Comparison of ENCODE assay signal across 3 cellular contexts in the genomic region with DNA sequence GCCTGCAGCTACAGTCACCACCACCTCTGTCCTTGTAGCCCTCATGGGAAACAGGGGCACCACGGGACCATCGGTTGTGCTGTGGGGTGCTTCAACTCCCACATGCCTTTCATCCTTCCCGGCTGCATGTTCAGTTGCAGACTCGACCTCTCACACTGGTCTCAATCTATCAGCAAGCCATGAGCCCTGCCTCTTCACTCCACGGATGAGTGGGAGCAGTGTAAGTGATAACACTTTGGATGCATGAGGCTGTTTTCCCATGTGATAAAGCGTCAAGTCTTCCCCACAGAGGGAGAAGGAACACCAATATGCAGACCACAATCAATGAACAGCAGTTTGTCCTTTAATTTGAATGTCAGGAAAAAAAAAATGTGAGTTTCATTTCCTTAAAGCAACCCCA.
TF ChIP-seq lines count a peak whose summit lies in the region.

No MANE protein-coding gene starts in this region.

TF ChIP-seq in liver, 16 proteins besides CTCF, POLR2A, EP300 and RAD21:
- no peak for TF ChIP-seq SP1 (IDR thresholded peaks at IDR 0.05)
- no peak for TF ChIP-seq YY1 (IDR thresholded peaks at IDR 0.05)
- TF ChIP-seq HNF4G (IDR thresholded peaks at IDR 0.05), result no peak
- TF ChIP-seq JUND (IDR thresholded peaks at IDR 0.05), result no peak
- no peak for TF ChIP-seq RXRA (IDR thresholded peaks at IDR 0.05)
- TF ChIP-seq GABPA (IDR thresholded peaks at IDR 0.05 in 1 of 2, conservative IDR thresholded peaks at IDR 0.05 in 1 of 2), result no peak
- TF ChIP-seq TAF1 (conservative IDR thresholded peaks at IDR 0.05), result no peak
- no peak for TF ChIP-seq FOXA1 (IDR thresholded peaks at IDR 0.05)
- TF ChIP-seq, protein P1, sequence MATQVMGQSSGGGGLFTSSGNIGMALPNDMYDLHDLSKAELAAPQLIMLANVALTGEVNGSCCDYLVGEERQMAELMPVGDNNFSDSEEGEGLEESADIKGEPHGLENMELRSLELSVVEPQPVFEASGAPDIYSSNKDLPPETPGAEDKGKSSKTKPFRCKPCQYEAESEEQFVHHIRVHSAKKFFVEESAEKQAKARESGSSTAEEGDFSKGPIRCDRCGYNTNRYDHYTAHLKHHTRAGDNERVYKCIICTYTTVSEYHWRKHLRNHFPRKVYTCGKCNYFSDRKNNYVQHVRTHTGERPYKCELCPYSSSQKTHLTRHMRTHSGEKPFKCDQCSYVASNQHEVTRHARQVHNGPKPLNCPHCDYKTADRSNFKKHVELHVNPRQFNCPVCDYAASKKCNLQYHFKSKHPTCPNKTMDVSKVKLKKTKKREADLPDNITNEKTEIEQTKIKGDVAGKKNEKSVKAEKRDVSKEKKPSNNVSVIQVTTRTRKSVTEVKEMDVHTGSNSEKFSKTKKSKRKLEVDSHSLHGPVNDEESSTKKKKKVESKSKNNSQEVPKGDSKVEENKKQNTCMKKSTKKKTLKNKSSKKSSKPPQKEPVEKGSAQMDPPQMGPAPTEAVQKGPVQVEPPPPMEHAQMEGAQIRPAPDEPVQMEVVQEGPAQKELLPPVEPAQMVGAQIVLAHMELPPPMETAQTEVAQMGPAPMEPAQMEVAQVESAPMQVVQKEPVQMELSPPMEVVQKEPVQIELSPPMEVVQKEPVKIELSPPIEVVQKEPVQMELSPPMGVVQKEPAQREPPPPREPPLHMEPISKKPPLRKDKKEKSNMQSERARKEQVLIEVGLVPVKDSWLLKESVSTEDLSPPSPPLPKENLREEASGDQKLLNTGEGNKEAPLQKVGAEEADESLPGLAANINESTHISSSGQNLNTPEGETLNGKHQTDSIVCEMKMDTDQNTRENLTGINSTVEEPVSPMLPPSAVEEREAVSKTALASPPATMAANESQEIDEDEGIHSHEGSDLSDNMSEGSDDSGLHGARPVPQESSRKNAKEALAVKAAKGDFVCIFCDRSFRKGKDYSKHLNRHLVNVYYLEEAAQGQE (IDR thresholded peaks at IDR 0.05), result no peak
- TF ChIP-seq, protein P2, sequence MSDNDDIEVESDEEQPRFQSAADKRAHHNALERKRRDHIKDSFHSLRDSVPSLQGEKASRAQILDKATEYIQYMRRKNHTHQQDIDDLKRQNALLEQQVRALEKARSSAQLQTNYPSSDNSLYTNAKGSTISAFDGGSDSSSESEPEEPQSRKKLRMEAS (IDR thresholded peaks at IDR 0.05), result no peak
- TF ChIP-seq FOXA2 (IDR thresholded peaks at IDR 0.05), result no peak
- TF ChIP-seq, protein P3, sequence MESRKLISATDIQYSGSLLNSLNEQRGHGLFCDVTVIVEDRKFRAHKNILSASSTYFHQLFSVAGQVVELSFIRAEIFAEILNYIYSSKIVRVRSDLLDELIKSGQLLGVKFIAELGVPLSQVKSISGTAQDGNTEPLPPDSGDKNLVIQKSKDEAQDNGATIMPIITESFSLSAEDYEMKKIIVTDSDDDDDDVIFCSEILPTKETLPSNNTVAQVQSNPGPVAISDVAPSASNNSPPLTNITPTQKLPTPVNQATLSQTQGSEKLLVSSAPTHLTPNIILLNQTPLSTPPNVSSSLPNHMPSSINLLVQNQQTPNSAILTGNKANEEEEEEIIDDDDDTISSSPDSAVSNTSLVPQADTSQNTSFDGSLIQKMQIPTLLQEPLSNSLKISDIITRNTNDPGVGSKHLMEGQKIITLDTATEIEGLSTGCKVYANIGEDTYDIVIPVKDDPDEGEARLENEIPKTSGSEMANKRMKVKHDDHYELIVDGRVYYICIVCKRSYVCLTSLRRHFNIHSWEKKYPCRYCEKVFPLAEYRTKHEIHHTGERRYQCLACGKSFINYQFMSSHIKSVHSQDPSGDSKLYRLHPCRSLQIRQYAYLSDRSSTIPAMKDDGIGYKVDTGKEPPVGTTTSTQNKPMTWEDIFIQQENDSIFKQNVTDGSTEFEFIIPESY (IDR thresholded peaks at IDR 0.05), result no peak
- TF ChIP-seq NR2F2 (IDR thresholded peaks at IDR 0.05), result no peak
- no peak for TF ChIP-seq EGR1 (IDR thresholded peaks at IDR 0.05; ENCODE audit: low read depth in 2 of 2)
- TF ChIP-seq, protein P4, sequence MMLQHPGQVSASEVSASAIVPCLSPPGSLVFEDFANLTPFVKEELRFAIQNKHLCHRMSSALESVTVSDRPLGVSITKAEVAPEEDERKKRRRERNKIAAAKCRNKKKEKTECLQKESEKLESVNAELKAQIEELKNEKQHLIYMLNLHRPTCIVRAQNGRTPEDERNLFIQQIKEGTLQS (IDR thresholded peaks at IDR 0.05), result no peak

TF ChIP-seq in HepG2, 621 proteins besides CTCF, POLR2A, EP300 and RAD21:
- TF ChIP-seq ZNF136 (CRISPR knock-in tag; IDR thresholded peaks at IDR 0.05; ENCODE audit: low read depth) (no peak), DNMT1 (CRISPR knock-in tag; IDR thresholded peaks at IDR 0.05) (no peak), NFE2 (CRISPR knock-in tag; IDR thresholded peaks at IDR 0.05) (no peak), ZBTB21 (CRISPR knock-in tag; IDR thresholded peaks at IDR 0.05) (no peak), TP53 (CRISPR knock-in tag; conservative IDR thresholded peaks at IDR 0.05) (no peak), ZNF468 (CRISPR knock-in tag; IDR thresholded peaks at IDR 0.05) (no peak), ZNF501 (CRISPR knock-in tag; IDR thresholded peaks at IDR 0.05) (no peak), ZNF337 (CRISPR knock-in tag; IDR thresholded peaks at IDR 0.05; ENCODE audit: borderline replicate concordance, low read depth) (no peak), ZNF234 (CRISPR knock-in tag; conservative IDR thresholded peaks at IDR 0.05) (no peak)
- TF ChIP-seq, protein P5, sequence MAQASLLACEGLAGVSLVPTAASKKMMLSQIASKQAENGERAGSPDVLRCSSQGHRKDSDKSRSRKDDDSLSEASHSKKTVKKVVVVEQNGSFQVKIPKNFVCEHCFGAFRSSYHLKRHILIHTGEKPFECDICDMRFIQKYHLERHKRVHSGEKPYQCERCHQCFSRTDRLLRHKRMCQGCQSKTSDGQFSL (CRISPR knock-in tag; IDR thresholded peaks at IDR 0.05), result no peak
- TF ChIP-seq, protein P6, sequence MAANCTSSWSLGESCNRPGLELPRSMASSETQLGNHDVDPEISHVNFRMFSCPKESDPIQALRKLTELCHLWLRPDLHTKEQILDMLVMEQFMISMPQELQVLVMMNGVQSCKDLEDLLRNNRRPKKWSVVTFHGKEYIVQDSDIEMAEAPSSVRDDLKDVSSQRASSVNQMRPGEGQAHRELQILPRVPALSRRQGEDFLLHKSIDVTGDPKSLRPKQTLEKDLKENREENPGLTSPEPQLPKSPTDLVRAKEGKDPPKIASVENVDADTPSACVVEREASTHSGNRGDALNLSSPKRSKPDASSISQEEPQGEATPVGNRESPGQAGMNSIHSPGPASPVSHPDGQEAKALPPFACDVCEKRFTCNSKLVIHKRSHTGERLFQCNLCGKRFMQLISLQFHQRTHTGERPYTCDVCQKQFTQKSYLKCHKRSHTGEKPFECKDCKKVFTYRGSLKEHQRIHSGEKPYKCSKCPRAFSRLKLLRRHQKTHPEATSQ (CRISPR knock-in tag; IDR thresholded peaks at IDR 0.05; ENCODE audit: borderline replicate concordance), result no peak

TF ChIP-seq in K562, 482 proteins besides CTCF, POLR2A, EP300 and RAD21 (continues in another document):
- TF ChIP-seq KAT7 (CRISPR knock-in tag; IDR thresholded peaks at IDR 0.05; ENCODE audit: borderline replicate concordance) (no peak), HIVEP1 (CRISPR knock-in tag; IDR thresholded peaks at IDR 0.05) (no peak), SIRT6 (IDR thresholded peaks at IDR 0.05; ENCODE audit: low read depth, low read length) (no peak), ZFP36 (IDR thresholded peaks at IDR 0.05; ENCODE audit: low read depth, low read length, partially characterized antibody) (no peak), XRCC3 (IDR thresholded peaks at IDR 0.05) (no peak), POLR2AphosphoS5 (IDR thresholded peaks at IDR 0.05; ENCODE audit: control insufficient read depth, insufficient read depth, low read depth, low read length) (no peak), OTX1 (CRISPR knock-in tag; IDR thresholded peaks at IDR 0.05) (no peak), ZNF316 (IDR thresholded peaks at IDR 0.05) (no peak), DPF2 (IDR thresholded peaks at IDR 0.05) (no peak), ZNF217 (CRISPR knock-in tag; IDR thresholded peaks at IDR 0.05) (no peak), SRSF1 (IDR thresholded peaks at IDR 0.05; ENCODE audit: low read depth, low read length) (no peak), POLR2B (IDR thresholded peaks at IDR 0.05; ENCODE audit: low read depth, partially characterized antibody) (no peak), ZNF184 (CRISPR knock-in tag; IDR thresholded peaks at IDR 0.05) (no peak), CTBP1 (IDR thresholded peaks at IDR 0.05; ENCODE audit: borderline replicate concordance) (0 out of 2 replicates have a peak, but pooled peaks have one; percentile 20), ARID1B (IDR thresholded peaks at IDR 0.05) (0 out of 2 replicates have a peak, but pooled peaks have one; percentile 9), MCM2 (IDR thresholded peaks at IDR 0.05; ENCODE audit: low read depth) (no peak), LEF1 (IDR thresholded peaks at IDR 0.05) (no peak), ZNF436 (CRISPR knock-in tag; IDR thresholded peaks at IDR 0.05) (no peak), ZNF134 (CRISPR knock-in tag; conservative IDR thresholded peaks at IDR 0.05) (no peak), L3MBTL2 (IDR thresholded peaks at IDR 0.05) (peak; percentile 51; the same call in 1 of the 2 replicates), ZNF707 (CRISPR knock-in tag; conservative IDR thresholded peaks at IDR 0.05) (no peak)
- TF ChIP-seq, protein P7, sequence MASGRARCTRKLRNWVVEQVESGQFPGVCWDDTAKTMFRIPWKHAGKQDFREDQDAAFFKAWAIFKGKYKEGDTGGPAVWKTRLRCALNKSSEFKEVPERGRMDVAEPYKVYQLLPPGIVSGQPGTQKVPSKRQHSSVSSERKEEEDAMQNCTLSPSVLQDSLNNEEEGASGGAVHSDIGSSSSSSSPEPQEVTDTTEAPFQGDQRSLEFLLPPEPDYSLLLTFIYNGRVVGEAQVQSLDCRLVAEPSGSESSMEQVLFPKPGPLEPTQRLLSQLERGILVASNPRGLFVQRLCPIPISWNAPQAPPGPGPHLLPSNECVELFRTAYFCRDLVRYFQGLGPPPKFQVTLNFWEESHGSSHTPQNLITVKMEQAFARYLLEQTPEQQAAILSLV (tag; IDR thresholded peaks at IDR 0.05), result no peak
- TF ChIP-seq, protein P8, sequence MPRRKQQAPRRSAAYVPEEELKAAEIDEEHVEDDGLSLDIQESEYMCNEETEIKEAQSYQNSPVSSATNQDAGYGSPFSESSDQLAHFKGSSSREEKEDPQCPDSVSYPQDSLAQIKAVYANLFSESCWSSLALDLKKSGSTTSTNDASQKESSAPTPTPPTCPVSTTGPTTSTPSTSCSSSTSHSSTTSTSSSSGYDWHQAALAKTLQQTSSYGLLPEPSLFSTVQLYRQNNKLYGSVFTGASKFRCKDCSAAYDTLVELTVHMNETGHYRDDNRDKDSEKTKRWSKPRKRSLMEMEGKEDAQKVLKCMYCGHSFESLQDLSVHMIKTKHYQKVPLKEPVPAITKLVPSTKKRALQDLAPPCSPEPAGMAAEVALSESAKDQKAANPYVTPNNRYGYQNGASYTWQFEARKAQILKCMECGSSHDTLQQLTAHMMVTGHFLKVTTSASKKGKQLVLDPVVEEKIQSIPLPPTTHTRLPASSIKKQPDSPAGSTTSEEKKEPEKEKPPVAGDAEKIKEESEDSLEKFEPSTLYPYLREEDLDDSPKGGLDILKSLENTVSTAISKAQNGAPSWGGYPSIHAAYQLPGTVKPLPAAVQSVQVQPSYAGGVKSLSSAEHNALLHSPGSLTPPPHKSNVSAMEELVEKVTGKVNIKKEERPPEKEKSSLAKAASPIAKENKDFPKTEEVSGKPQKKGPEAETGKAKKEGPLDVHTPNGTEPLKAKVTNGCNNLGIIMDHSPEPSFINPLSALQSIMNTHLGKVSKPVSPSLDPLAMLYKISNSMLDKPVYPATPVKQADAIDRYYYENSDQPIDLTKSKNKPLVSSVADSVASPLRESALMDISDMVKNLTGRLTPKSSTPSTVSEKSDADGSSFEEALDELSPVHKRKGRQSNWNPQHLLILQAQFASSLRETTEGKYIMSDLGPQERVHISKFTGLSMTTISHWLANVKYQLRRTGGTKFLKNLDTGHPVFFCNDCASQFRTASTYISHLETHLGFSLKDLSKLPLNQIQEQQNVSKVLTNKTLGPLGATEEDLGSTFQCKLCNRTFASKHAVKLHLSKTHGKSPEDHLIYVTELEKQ (CRISPR knock-in tag; IDR thresholded peaks at IDR 0.05), result no peak
- TF ChIP-seq, protein P9, sequence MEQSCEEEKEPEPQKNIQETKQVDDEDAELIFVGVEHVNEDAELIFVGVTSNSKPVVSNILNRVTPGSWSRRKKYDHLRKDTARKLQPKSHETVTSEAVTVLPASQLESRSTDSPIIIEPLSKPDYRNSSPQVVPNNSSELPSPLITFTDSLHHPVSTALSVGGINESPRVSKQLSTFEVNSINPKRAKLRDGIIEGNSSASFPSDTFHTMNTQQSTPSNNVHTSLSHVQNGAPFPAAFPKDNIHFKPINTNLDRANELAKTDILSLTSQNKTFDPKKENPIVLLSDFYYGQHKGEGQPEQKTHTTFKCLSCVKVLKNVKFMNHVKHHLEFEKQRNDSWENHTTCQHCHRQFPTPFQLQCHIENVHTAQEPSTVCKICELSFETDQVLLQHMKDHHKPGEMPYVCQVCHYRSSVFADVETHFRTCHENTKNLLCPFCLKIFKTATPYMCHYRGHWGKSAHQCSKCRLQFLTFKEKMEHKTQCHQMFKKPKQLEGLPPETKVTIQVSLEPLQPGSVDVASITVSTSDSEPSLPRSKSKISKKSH (CRISPR knock-in tag; IDR thresholded peaks at IDR 0.05), result no peak
- TF ChIP-seq, protein P10, sequence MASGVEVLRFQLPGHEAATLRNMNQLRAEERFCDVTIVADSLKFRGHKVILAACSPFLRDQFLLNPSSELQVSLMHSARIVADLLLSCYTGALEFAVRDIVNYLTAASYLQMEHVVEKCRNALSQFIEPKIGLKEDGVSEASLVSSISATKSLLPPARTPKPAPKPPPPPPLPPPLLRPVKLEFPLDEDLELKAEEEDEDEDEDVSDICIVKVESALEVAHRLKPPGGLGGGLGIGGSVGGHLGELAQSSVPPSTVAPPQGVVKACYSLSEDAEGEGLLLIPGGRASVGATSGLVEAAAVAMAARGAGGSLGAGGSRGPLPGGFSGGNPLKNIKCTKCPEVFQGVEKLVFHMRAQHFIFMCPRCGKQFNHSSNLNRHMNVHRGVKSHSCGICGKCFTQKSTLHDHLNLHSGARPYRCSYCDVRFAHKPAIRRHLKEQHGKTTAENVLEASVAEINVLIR (CRISPR knock-in tag; IDR thresholded peaks at IDR 0.05), result no peak
- TF ChIP-seq, protein P11, sequence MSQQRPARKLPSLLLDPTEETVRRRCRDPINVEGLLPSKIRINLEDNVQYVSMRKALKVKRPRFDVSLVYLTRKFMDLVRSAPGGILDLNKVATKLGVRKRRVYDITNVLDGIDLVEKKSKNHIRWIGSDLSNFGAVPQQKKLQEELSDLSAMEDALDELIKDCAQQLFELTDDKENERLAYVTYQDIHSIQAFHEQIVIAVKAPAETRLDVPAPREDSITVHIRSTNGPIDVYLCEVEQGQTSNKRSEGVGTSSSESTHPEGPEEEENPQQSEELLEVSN (IDR thresholded peaks at IDR 0.05; ENCODE audit: borderline replicate concordance in 1 of 2, extremely low read depth in 1 of 2, insufficient read depth in 1 of 2, insufficient read length in 1 of 2, low read depth in 1 of 2, low read length in 1 of 2, poor library complexity in 1 of 2, severe bottlenecking in 1 of 2), result peak in 1 of 2 experiments; percentile 10
- TF ChIP-seq, protein P12, sequence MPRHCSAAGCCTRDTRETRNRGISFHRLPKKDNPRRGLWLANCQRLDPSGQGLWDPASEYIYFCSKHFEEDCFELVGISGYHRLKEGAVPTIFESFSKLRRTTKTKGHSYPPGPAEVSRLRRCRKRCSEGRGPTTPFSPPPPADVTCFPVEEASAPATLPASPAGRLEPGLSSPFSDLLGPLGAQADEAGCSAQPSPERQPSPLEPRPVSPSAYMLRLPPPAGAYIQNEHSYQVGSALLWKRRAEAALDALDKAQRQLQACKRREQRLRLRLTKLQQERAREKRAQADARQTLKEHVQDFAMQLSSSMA (CRISPR knock-in tag; IDR thresholded peaks at IDR 0.05), result no peak
